ENCODE assay signal across 8 cellular contexts in the genomic region with DNA sequence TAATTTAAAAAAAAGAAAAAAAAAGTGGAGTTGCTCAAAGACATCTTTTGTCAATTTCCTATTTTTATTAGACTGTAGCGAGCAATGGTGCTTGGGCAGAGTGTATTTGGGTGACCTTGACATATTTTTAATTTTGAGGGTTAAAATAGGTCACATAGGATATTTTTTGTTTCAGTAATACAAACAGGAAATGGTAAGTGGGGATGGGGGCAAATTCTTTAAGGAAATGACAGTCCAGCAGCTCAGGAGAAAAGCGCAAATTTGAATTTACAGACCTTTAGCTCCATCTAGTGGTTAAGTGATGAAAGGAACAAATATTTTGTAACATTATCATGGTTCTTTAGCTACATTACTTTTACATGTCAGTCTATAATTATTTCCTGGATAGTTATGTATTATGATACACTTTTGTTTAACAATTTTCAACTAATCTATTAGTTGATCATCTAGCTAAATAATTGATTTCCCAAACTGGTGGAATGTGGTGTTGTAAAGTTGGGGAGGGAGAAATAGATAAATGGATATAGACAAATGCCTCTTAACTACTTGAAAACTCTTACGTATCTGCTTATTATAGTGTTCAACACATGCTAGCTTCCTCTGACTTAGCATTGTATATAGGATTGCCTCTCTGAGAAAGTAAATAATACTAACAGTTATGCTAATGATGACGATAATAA. TPM values are rescaled to one million over a fixed set of nuclear protein-coding genes. Genes with fewer than 3 reads are reported as not detected.
DNase-seq lines count a peak whose midpoint lies in the region; ATAC-seq, FAIRE-seq and TF ChIP-seq lines count a peak whose summit lies in the region.

No MANE protein-coding gene starts in this region.

- DNase-seq in HCT116 (ENCODE audit: low read depth, low spot score) (no peak), NCI-H345 (lab: John Stamatoyannopoulos, UW) (peak; percentile 70), astrocyte (ENCODE audit: low read depth) (peak; percentile 20), iPS-NIHi7 (ENCODE audit: extremely low spot score) (peak; percentile 55), thoracic aorta (ENCODE audit: low spot score) (no peak)
- no peak for DNase-seq in stimulated activated CD4-positive, alpha-beta T cell treated with anti-CD3 and anti-CD28 coated beads, Interleukin-2, amount 100 ng/mL, for 24 hours
- no peak for DNase-seq in NK-92 treated with Interleukin-12 subunit alpha and Interleukin-12 subunit beta, amount 100 ng/mL, for 24 hours (lab: John Stamatoyannopoulos, UW)

- RAD21 ChIA-PET in HCT116 (lab: Charles Lee; ENCODE audit: low non-redundant PET in 1 of 2, low total read pairs in 2 of 2, uncharacterized antibody in 2 of 2, unreplicated experiment in 2 of 2) = interaction anchor here (0.6 to 1.8 kb wide), 8 partner anchors 114 to 954 kb away, joined by 3 to 18 read pairs (median 5); no protein-coding TSS in a partner anchor

- no peaks in the 10 kb centered on the region for H3K27me3 Mint-ChIP-seq in astrocyte (ENCODE audit: low read depth, unreplicated experiment)

- H2AFZ ChIP-seq in HCT116 (ENCODE audit: low read depth, low read length, poor library complexity, severe bottlenecking) = peak overlapping the region; percentile 55
- H2AFZ ChIP-seq in astrocyte (ENCODE audit: low read depth, low read length) = no peak overlapping the region

- H4K20me1 ChIP-seq in DOHH2 (ENCODE audit: control insufficient read depth, insufficient read depth, low read depth, low read length) (no peaks in the 10 kb centered on the region), HCT116 (ENCODE audit: insufficient read depth) (no peaks in the 10 kb centered on the region), astrocyte (ENCODE audit: insufficient read depth, low read length) (no peaks in the 10 kb centered on the region)

- H3K4me2 ChIP-seq in DOHH2 (ENCODE audit: low read length) (peak overlapping the region; percentile 38), HCT116 (ENCODE audit: low read length) (no peak overlapping the region), astrocyte (ENCODE audit: low read length) (no peak overlapping the region)

- H3K4me1 ChIP-seq in DOHH2 (ENCODE audit: control insufficient read depth, low read length) = peaks cover 50% of the 10 kb centered on the region
- peaks cover 5 to 6% of the 10 kb centered on the region in 2 experiments; a peak in 3 of 4 replicates for H3K4me1 ChIP-seq in HCT116 (ENCODE audit: control insufficient read depth in 1 of 2, insufficient read depth in 2 of 2, low read length in 2 of 2)
- peaks cover 5% of the 10 kb centered on the region for H3K4me1 ChIP-seq in astrocyte (ENCODE audit: insufficient read depth, low read length)
- peaks cover 3 to 18% of the 10 kb centered on the region in 2 donors for H3K4me1 ChIP-seq in thoracic aorta (ENCODE audit: control insufficient read depth in 1 of 2, low read depth in 2 of 2)

- TF ChIP-seq CTCF in DOHH2 (IDR thresholded peaks at IDR 0.05; ENCODE audit: low read depth, low read length, poor library complexity, severe bottlenecking) (peak; percentile 67), HCT116 (IDR thresholded peaks at IDR 0.05 in 2 of 3, conservative IDR thresholded peaks at IDR 0.05 in 1 of 3; ENCODE audit: borderline replicate concordance in 1 of 3, insufficient read depth in 1 of 3, low read depth in 2 of 3, low read length in 2 of 3) (peak; percentile 19 to 82 (median 69); a peak in 3 of 6 replicates), astrocyte (IDR thresholded peaks at IDR 0.05; ENCODE audit: insufficient read depth, low read depth, low read length) (peak; percentile 52), thoracic aorta (IDR thresholded peaks at IDR 0.05) (peak; percentile 85)

- CTCF ChIA-PET in HCT116 (lab: Charles Lee) = interaction anchor here (0.6 to 2.0 kb wide), 28 partner anchors 9 to 1358 kb away, joined by 3 to 48 read pairs (median 4); partner anchors contain the start of genes CCDC28A, CITED2 and REPS1

- H3K36me3 ChIP-seq in DOHH2 (ENCODE audit: control insufficient read depth, low read length) (no peaks in the 10 kb centered on the region), HCT116 (ENCODE audit: control insufficient read depth in 1 of 2, insufficient read depth in 2 of 2, low read length in 2 of 2) (no peaks in the 10 kb centered on the region), astrocyte (ENCODE audit: insufficient read depth, low read length) (no peaks in the 10 kb centered on the region), thoracic aorta (no peaks in the 10 kb centered on the region)

- peak; percentile 94 for TF ChIP-seq RAD21 in HCT116 (IDR thresholded peaks at IDR 0.05; ENCODE audit: low read depth)

- no peak overlapping the region for H3K4me3 ChIP-seq in DOHH2 (ENCODE audit: low read length)
- H3K4me3 ChIP-seq in HCT116 (replicated peaks in 1 of 2; ENCODE audit: low read depth in 1 of 2, low read length in 2 of 2) = no peak overlapping the region
- H3K4me3 ChIP-seq in astrocyte (ENCODE audit: insufficient read depth, low read depth, low read length) = no peak overlapping the region
- no peak overlapping the region for H3K4me3 ChIP-seq in thoracic aorta

- H3K79me2 ChIP-seq in DOHH2 (ENCODE audit: control insufficient read depth, low read length) (no peaks in the 10 kb centered on the region), HCT116 (ENCODE audit: insufficient read depth, low read length) (no peaks in the 10 kb centered on the region), astrocyte (ENCODE audit: insufficient read depth, low read length) (no peaks in the 10 kb centered on the region)

- no peak for TF ChIP-seq POLR2A in HCT116 (IDR thresholded peaks at IDR 0.05; ENCODE audit: borderline replicate concordance, extremely low read depth, insufficient read depth, insufficient read length)

- H3K27me3 ChIP-seq in DOHH2 (ENCODE audit: control insufficient read depth, low read length) = no peaks in the 10 kb centered on the region
- no peaks in the 10 kb centered on the region for H3K27me3 ChIP-seq in HCT116 (ENCODE audit: insufficient read depth, low read length)
- no peaks in the 10 kb centered on the region for H3K27me3 ChIP-seq in astrocyte (ENCODE audit: insufficient read depth, low read length)
- H3K27me3 ChIP-seq in thoracic aorta (replicated peaks; ENCODE audit: insufficient read depth) = no peaks in the 10 kb centered on the region

- H3K9ac ChIP-seq in HCT116 (ENCODE audit: low read length) (no peak overlapping the region), astrocyte (ENCODE audit: low read length) (no peak overlapping the region)

- no peaks in the 10 kb centered on the region for H3K36me3 Mint-ChIP-seq in astrocyte (ENCODE audit: low read depth, unreplicated experiment)

- peak; percentile 78 for FAIRE-seq in astrocyte (lab: Jason Lieb, UNC)

- H3K9me3 Mint-ChIP-seq in astrocyte (ENCODE audit: unreplicated experiment) = no peaks in the 10 kb centered on the region

- no peak overlapping the region for H3K27ac Mint-ChIP-seq in astrocyte (ENCODE audit: unreplicated experiment)

- ATAC-seq in HCT116 = peak; percentile 67
- ATAC-seq in thoracic aorta (ENCODE audit: insufficient number of reproducible peaks, low FRiP score, low read depth) = no peak

- peaks cover 27% of the 10 kb centered on the region for H3F3A ChIP-seq in DOHH2 (ENCODE audit: control insufficient read depth, insufficient read depth)

- H3K4me3 Mint-ChIP-seq in astrocyte (ENCODE audit: unreplicated experiment) = no peak overlapping the region

- no TSS peak for BruUV-seq in HCT116 (replicated peaks; lab: Mats Ljungman, UMichigan)

- intact Hi-C loops in HCT116 (cut with micrococcal nuclease) = loop anchor here (1.0 to 10.0 kb wide), 8 partner anchors 145 to 1360 kb away; partner anchors contain the start of gene REPS1

- POLR2A ChIA-PET in HCT116 (lab: Charles Lee) = interaction anchor here (0.7 to 1.5 kb wide), 3 partner anchors 10 to 145 kb away, joined by 3 to 6 read pairs (median 4); partner anchors contain the start of gene CITED2

- H3K4me1 Mint-ChIP-seq in astrocyte (ENCODE audit: low read depth, unreplicated experiment) = peaks cover 22% of the 10 kb centered on the region

- H3K9me3 ChIP-seq in DOHH2 (ENCODE audit: control insufficient read depth, insufficient read depth, low read length) (peaks cover 2% of the 10 kb centered on the region; the same call in 1 of the 2 replicates), HCT116 (ENCODE audit: control insufficient read depth in 1 of 2, insufficient read depth in 1 of 2, low read depth in 1 of 2, low read length in 2 of 2) (no peaks in the 10 kb centered on the region), astrocyte (ENCODE audit: insufficient read depth, low read depth, low read length) (no peaks in the 10 kb centered on the region), thoracic aorta (no peaks in the 10 kb centered on the region)

- H3K9me2 ChIP-seq in DOHH2 (replicated peaks; ENCODE audit: control insufficient read depth, low read length) = no peaks in the 10 kb centered on the region
- no peaks in the 10 kb centered on the region for H3K9me2 ChIP-seq in HCT116 (ENCODE audit: insufficient read depth)

- peak overlapping the region; percentile 75 for H3K27ac ChIP-seq in DOHH2 (ENCODE audit: low read depth, low read length)
- no peak overlapping the region for H3K27ac ChIP-seq in HCT116 (ENCODE audit: low read depth, low read length)
- no peak overlapping the region for H3K27ac ChIP-seq in astrocyte (ENCODE audit: low read depth, low read length)
- no peak overlapping the region for H3K27ac ChIP-seq in thoracic aorta

TF ChIP-seq in HCT116, 20 proteins besides CTCF, POLR2A, EP300 and RAD21:
- TF ChIP-seq SRF (IDR thresholded peaks at IDR 0.05; ENCODE audit: low read depth) = no peak
- 0 out of 2 replicates have a peak, but pooled peaks have one; percentile 16 for TF ChIP-seq EGR1 (IDR thresholded peaks at IDR 0.05; ENCODE audit: low read depth)
- 0 out of 2 replicates have a peak, but pooled peaks have one; percentile 43 for TF ChIP-seq CBX3 (IDR thresholded peaks at IDR 0.05; ENCODE audit: low read depth)

RNA-seq across cellular contexts. Expression of gene CITED2, which starts 10.0 kb away (rescaled TPM):
- total RNA-seq in HCT116 (2021; ENCODE audit: unreplicated experiment) (46.1 TPM), astrocyte (348 and 449 TPM in 2 replicates), thoracic aorta (10 to 100 TPM; 43.5 to 62.7 TPM)
- polyA plus RNA-seq in HCT116 (2012) = 37.8 and 65.9 TPM in 2 replicates

Comparison
In these comparisons a context has a peak if more than half of its experiments do, and no peak if none do; other contexts are left out.
1. DNase-seq: peak in NCI-H345 (single experiment), astrocyte (single experiment) and iPS-NIHi7 (single experiment); none in HCT116 (single experiment), thoracic aorta (single experiment), stimulated activated CD4-positive, alpha-beta T cell treated with anti-CD3 and anti-CD28 coated beads, Interleukin-2, amount 100 ng/mL, for 24 hours (0 of 2) and NK-92 treated with Interleukin-12 subunit alpha and Interleukin-12 subunit beta, amount 100 ng/mL, for 24 hours (single experiment).
2. Peak in every context shown above with its lines, with median percentiles within 50 percentile points of each other: CTCF ChIP-seq.